ENCODE assay signal across 8 cellular contexts in the genomic region with DNA sequence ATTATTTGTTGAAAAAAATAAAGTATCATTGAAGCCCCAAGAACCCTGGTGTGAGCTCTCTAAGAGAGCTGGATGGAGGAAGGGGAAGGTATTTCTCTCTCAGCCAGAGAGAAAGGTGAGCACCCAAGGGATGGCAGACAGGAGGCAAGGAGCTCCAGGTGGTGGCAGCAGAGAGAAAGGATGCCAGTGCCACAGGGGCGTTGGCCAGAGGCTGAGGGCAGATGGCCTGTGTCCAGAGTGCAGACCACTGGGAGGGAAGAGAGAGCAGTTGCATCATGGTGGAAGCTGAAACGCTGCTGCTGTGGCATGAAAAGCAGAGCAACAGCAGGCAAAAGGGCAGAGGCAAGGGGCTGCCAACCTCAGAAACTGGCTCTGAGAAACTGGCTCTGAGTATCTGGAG. TPM values are rescaled to one million over a fixed set of nuclear protein-coding genes. Genes with fewer than 3 reads are reported as not detected.
DNase-seq lines count a peak whose midpoint lies in the region; ATAC-seq and TF ChIP-seq lines count a peak whose summit lies in the region.

No MANE protein-coding gene starts in this region.

- no peak overlapping the region for H3K4me3 Mint-ChIP-seq in activated naive CD8-positive, alpha-beta T cell treated with anti-CD3 and anti-CD28 coated beads, Interleukin-2, amount 50 U/mL, for 24 hours
- no peak overlapping the region for H3K4me3 Mint-ChIP-seq in T-helper 2 cell treated with Interferon-gamma antibody and Interleukin-4, amounts not matched to agents 5 μg/mL and 100 μg/mL, for 36 hours

- H3K18ac ChIP-seq in IMR-90 (ENCODE audit: low read depth, low read length), result no peak overlapping the region

- no peak overlapping the region for H3K4me3 ChIP-seq in IMR-90 (ENCODE audit: insufficient read depth, low read depth, low read length)
- H3K4me3 ChIP-seq in lung, result no peak overlapping the region

- peak overlapping the region; percentile 60 for H2AFZ ChIP-seq in IMR-90 (replicated peaks; ENCODE audit: low read length, poor library complexity)

- 0 out of 2 replicates have a peak, but pooled peaks cover 3% of the 10 kb centered on the region for H3K9me1 ChIP-seq in IMR-90 (ENCODE audit: insufficient read depth, low read length)

- CTCF ChIA-PET in IMR-90 (lab: Yijun Ruan, JAX), result interaction anchor here (0.7 to 0.9 kb wide), 5 partner anchors 21 to 177 kb away, joined by 3 to 5 read pairs (median 3); no protein-coding TSS in a partner anchor

- no peak overlapping the region for H3K23ac ChIP-seq in IMR-90 (ENCODE audit: low read depth, low read length)

- no peak overlapping the region for H2AK9ac ChIP-seq in IMR-90 (replicated peaks; ENCODE audit: low read depth, low read length, poor library complexity)

- dilution Hi-C loops in IMR-90 (cut with HindIII; ENCODE audit: low sequenced_read_pairs, unreplicated experiment), result no loop called here

- no peak overlapping the region; the same call in 1 of the 2 replicates for H3K4ac ChIP-seq in IMR-90 (ENCODE audit: low read depth, low read length)

- no peaks in the 10 kb centered on the region for H3K79me1 ChIP-seq in IMR-90 (ENCODE audit: low read depth in 1 of 2, low read length in 2 of 2)

- no peaks in the 10 kb centered on the region for H3K36me3 Mint-ChIP-seq in activated naive CD8-positive, alpha-beta T cell treated with anti-CD3 and anti-CD28 coated beads, Interleukin-2, amount 50 U/mL, for 24 hours (ENCODE audit: low read depth)
- H3K36me3 Mint-ChIP-seq in T-helper 2 cell treated with Interferon-gamma antibody and Interleukin-4, amounts not matched to agents 5 μg/mL and 100 μg/mL, for 36 hours (ENCODE audit: low read depth), result no peaks in the 10 kb centered on the region

- H3K14ac ChIP-seq in IMR-90 (replicated peaks; ENCODE audit: low read depth, low read length), result no peak overlapping the region

- H3K4me2 ChIP-seq in IMR-90 (ENCODE audit: low read depth, low read length), result no peak overlapping the region

- H3K27ac ChIP-seq in IMR-90 (ENCODE audit: insufficient read depth, low read length), result no peak overlapping the region
- H3K27ac ChIP-seq in lung (ENCODE audit: low read depth in 1 of 2, low read length in 1 of 2), result no peak overlapping the region

- H3K9me3 ChIP-seq in IMR-90 (ENCODE audit: control insufficient read depth, insufficient read depth, low read length) (no peaks in the 10 kb centered on the region), lung (ENCODE audit: control insufficient read depth in 2 of 2, insufficient read depth in 1 of 2, low read length in 1 of 2) (no peaks in the 10 kb centered on the region)

- no peak overlapping the region for H2BK15ac ChIP-seq in IMR-90 (ENCODE audit: low read depth, low read length)

- TF ChIP-seq POLR2A in IMR-90 (IDR thresholded peaks at IDR 0.05; ENCODE audit: low read depth, low read length), result no peak

- H3K27me3 ChIP-seq in IMR-90 (ENCODE audit: control insufficient read depth, insufficient read depth, low read length) (peaks cover 29% of the 10 kb centered on the region), lung (ENCODE audit: control insufficient read depth, insufficient read depth) (no peaks in the 10 kb centered on the region)

- H3K56ac ChIP-seq in IMR-90 (ENCODE audit: extremely low read depth, insufficient read depth, low read length), result no peak overlapping the region

- peak; percentile 53 for TF ChIP-seq RAD21 in IMR-90 (IDR thresholded peaks at IDR 0.05; ENCODE audit: low read length)

- H3K27ac Mint-ChIP-seq in activated naive CD8-positive, alpha-beta T cell treated with anti-CD3 and anti-CD28 coated beads, Interleukin-2, amount 50 U/mL, for 24 hours, result no peak overlapping the region
- no peak overlapping the region for H3K27ac Mint-ChIP-seq in T-helper 2 cell treated with Interferon-gamma antibody and Interleukin-4, amounts not matched to agents 5 μg/mL and 100 μg/mL, for 36 hours

- H2BK5ac ChIP-seq in IMR-90 (ENCODE audit: low read depth, low read length, poor library complexity, severe bottlenecking), result no peak overlapping the region

- H4K8ac ChIP-seq in IMR-90 (ENCODE audit: low read depth in 2 of 2, low read length in 2 of 2), result no peak overlapping the region; a peak in 1 of 4 replicates

- no peak overlapping the region for H3K9ac ChIP-seq in IMR-90 (ENCODE audit: low read depth, low read length)

- no peaks in the 10 kb centered on the region for H3K9me3 Mint-ChIP-seq in activated naive CD8-positive, alpha-beta T cell treated with anti-CD3 and anti-CD28 coated beads, Interleukin-2, amount 50 U/mL, for 24 hours
- no peaks in the 10 kb centered on the region for H3K9me3 Mint-ChIP-seq in T-helper 2 cell treated with Interferon-gamma antibody and Interleukin-4, amounts not matched to agents 5 μg/mL and 100 μg/mL, for 36 hours

- no peak overlapping the region for H4K91ac ChIP-seq in IMR-90 (ENCODE audit: insufficient read depth, low read depth, low read length)

- BruUV-seq in IMR-90 (replicated peaks; lab: Mats Ljungman, UMichigan), result no TSS peak

- H4K20me1 ChIP-seq in IMR-90 (ENCODE audit: insufficient read depth, low read length), result no peaks in the 10 kb centered on the region

- H3K4me1 ChIP-seq in IMR-90 (ENCODE audit: control insufficient read depth, insufficient read depth, low read length), result peaks cover 2% of the 10 kb centered on the region; the same call in 1 of the 2 replicates
- peaks cover 0 to 3% of the 10 kb centered on the region in 2 donors for H3K4me1 ChIP-seq in lung (ENCODE audit: control insufficient read depth in 2 of 2, insufficient read depth in 2 of 2, low read length in 2 of 2)

- DNase-seq in Daoy (ENCODE audit: low read depth) (peak; percentile 53), IMR-90 (no peak), lung (ENCODE audit: low spot score) (peak; percentile 36), SIG-M5 treated with dmso at 0.1 percent for 504 hours (lab: John Stamatoyannopoulos, UW; ENCODE audit: unreplicated experiment) (no peak)
- DNase-seq in activated naive CD8-positive, alpha-beta T cell treated with anti-CD3 and anti-CD28 coated beads, Interleukin-2, amount 50 U/mL, for 24 hours, result peak; percentile 16
- no peak for DNase-seq in T-helper 2 cell treated with Interferon-gamma antibody and Interleukin-4, amounts not matched to agents 5 μg/mL and 100 μg/mL, for 36 hours (ENCODE audit: low spot score)

- peaks cover 16% of the 10 kb centered on the region for H3K4me1 Mint-ChIP-seq in activated naive CD8-positive, alpha-beta T cell treated with anti-CD3 and anti-CD28 coated beads, Interleukin-2, amount 50 U/mL, for 24 hours
- H3K4me1 Mint-ChIP-seq in T-helper 2 cell treated with Interferon-gamma antibody and Interleukin-4, amounts not matched to agents 5 μg/mL and 100 μg/mL, for 36 hours (ENCODE audit: low read depth), result peaks cover 14% of the 10 kb centered on the region

- POLR2A ChIA-PET in IMR-90 (lab: Charles Lee; ENCODE audit: unreplicated experiment), result interaction anchor here (0.6 kb wide), 1 partner anchor 9 kb away, joined by 5 read pairs; no protein-coding TSS in a partner anchor

- 13% methylated on average over 1 of the region's 2 CpGs; no CpG with 5 or more reads in 1 of the 2 experiments for WGBS in IMR-90 (ENCODE audit: extremely low coverage in 2 of 2, insufficient read length in 1 of 2), 2 experiments
- WGBS in lung, 2 donors, result 36 to 39% methylated on average over 2 of the region's 2 CpGs

- no peak overlapping the region for H2BK20ac ChIP-seq in IMR-90 (ENCODE audit: low read depth, low read length)

- ATAC-seq in IMR-90 (ENCODE audit: low read depth) (peak; percentile 63), lung (ENCODE audit: insufficient read depth, low FRiP score) (no peak), HG03565 (IDR thresholded peaks at IDR 0.05; ENCODE audit: unreplicated experiment) (no peak), GM21423 (IDR thresholded peaks at IDR 0.05; ENCODE audit: unreplicated experiment) (no peak)
- no peak for ATAC-seq in activated naive CD8-positive, alpha-beta T cell treated with anti-CD3 and anti-CD28 coated beads, Interleukin-2, amount 50 U/mL, for 24 hours

- H4K5ac ChIP-seq in IMR-90 (ENCODE audit: low read depth, low read length), result no peak overlapping the region

- in situ Hi-C loops in IMR-90 (cut with MboI; ENCODE audit: low sequenced_read_pairs), result no loop called here

- intact Hi-C loops in IMR-90 (cut with micrococcal nuclease), result loop anchor here (5.0 kb wide), 1 partner anchor 176 kb away; no protein-coding TSS in a partner anchor

- H3K36me3 ChIP-seq in IMR-90 (ENCODE audit: control insufficient read depth, insufficient read depth, low read length) (no peaks in the 10 kb centered on the region), lung (ENCODE audit: control insufficient read depth in 2 of 2, insufficient read depth in 2 of 2, low read length in 2 of 2) (no peaks in the 10 kb centered on the region)

- peak; percentile 40 for TF ChIP-seq CTCF in IMR-90 (conservative IDR thresholded peaks at IDR 0.05; ENCODE audit: low read depth, low read length)
- TF ChIP-seq CTCF in lung (IDR thresholded peaks at IDR 0.05; ENCODE audit: control extremely low read depth, extremely low read depth), result no peak

- H2AK5ac ChIP-seq in IMR-90 (ENCODE audit: low read depth, low read length), result peak overlapping the region; percentile 14; the same call in 1 of the 2 replicates

- peaks cover 9% of the 10 kb centered on the region for H3K27me3 Mint-ChIP-seq in activated naive CD8-positive, alpha-beta T cell treated with anti-CD3 and anti-CD28 coated beads, Interleukin-2, amount 50 U/mL, for 24 hours
- peaks cover 28% of the 10 kb centered on the region for H3K27me3 Mint-ChIP-seq in T-helper 2 cell treated with Interferon-gamma antibody and Interleukin-4, amounts not matched to agents 5 μg/mL and 100 μg/mL, for 36 hours (ENCODE audit: low read depth)

- H2BK120ac ChIP-seq in IMR-90 (ENCODE audit: low read depth, low read length), result no peak overlapping the region

TF ChIP-seq in IMR-90, 13 proteins besides CTCF, POLR2A, EP300 and RAD21:
- no peak for TF ChIP-seq MAZ (IDR thresholded peaks at IDR 0.05; ENCODE audit: borderline replicate concordance, low read depth, low read length)
- TF ChIP-seq SMC3 (IDR thresholded peaks at IDR 0.05; ENCODE audit: low read depth, low read length), result peak; percentile 45

RNA-seq across cellular contexts. Expression of gene SPON1, which starts 8.5 kb away (rescaled TPM):
- 0.09 and 0.11 TPM in 2 replicates for total RNA-seq in Daoy (2014; rRNA removed; shearing (Covaris generic))
- total RNA-seq in IMR-90 (2012; rRNA removed), result 0.56 and 0.72 TPM in 2 replicates
- polyA plus RNA-seq in IMR-90 (2012; rRNA removed), result 0.62 and 0.77 TPM in 2 replicates
- 0.16 and 0.42 TPM in 2 replicates for polyA plus RNA-seq in IMR-90 (2012; cell fraction: cytosol; rRNA removed)
- 0.28 and 0.37 TPM in 2 replicates for polyA plus RNA-seq in IMR-90 (2012; cell fraction: nucleus; rRNA removed; ENCODE audit: low replicate concordance)
- total RNA-seq in lung, result 10 to 100 TPM; 91.1 to 98.6 TPM
- polyA plus RNA-seq in lung, result 10 to 100 TPM in 1 of 2 donors, 1 to 10 TPM in 1; 8.4 to 28.6 TPM

Comparison
In these comparisons a context has a peak if more than half of its experiments do, and no peak if none do; other contexts are left out.
1. DNase-seq: peak in Daoy (single experiment), activated naive CD8-positive, alpha-beta T cell treated with anti-CD3 and anti-CD28 coated beads, Interleukin-2, amount 50 U/mL, for 24 hours (single experiment) and lung (single experiment); none in IMR-90 (single experiment), SIG-M5 treated with dmso at 0.1 percent for 504 hours (single experiment) and T-helper 2 cell treated with Interferon-gamma antibody and Interleukin-4, amounts not matched to agents 5 μg/mL and 100 μg/mL, for 36 hours (single experiment).
2. RNA of gene SPON1, which starts 8.5 kb away (total RNA-seq): 91.1 to 98.6 TPM in lung; 0.56 to 0.72 TPM in IMR-90 and 0.09 to 0.11 TPM in Daoy; every median in the first group is over 10 times any median in the second.